Comparison of ENCODE assay signal across 22 cellular contexts in genomic region chr5:134020188-134020587, GRCh38. TPM values are rescaled to one million over a fixed set of nuclear protein-coding genes. Genes with fewer than 3 reads are reported as not detected.
DNase-seq lines count a peak whose midpoint lies in the region; ATAC-seq and TF ChIP-seq lines count a peak whose summit lies in the region.
"Had no signal": no experiment of that assay in that cellular context is flagged by ENCODE, and none has a peak within 500 bp of the region (broad histone marks: within the 10 kb centered on the region; RNA-seq: fewer than 3 reads in every experiment).

No MANE protein-coding gene starts in this region.

- H3K4me1 ChIP-seq in colonic mucosa (no peaks in the 10 kb centered on the region), mucosa of descending colon (ENCODE audit: low read depth) (peaks cover 30% of the 10 kb centered on the region), stomach (peaks cover 11 to 26% (median 17%) of the 10 kb centered on the region in 4 donors)
- H3K4me1 ChIP-seq: thyroid gland had no signal

- H3K27ac Mint-ChIP-seq in T-helper 17 cell = no peak overlapping the region
- H3K27ac Mint-ChIP-seq: activated CD8-positive, alpha-beta T cell treated with anti-CD3 and anti-CD28 coated beads for 36 hours had no signal

- H3K4me1 Mint-ChIP-seq in T-helper 17 cell = no peaks in the 10 kb centered on the region

- peaks cover 10% of the 10 kb centered on the region for H3K27me3 Mint-ChIP-seq in T-helper 17 cell
- H3K27me3 Mint-ChIP-seq: activated CD8-positive, alpha-beta T cell treated with anti-CD3 and anti-CD28 coated beads for 36 hours had no signal

- no peak overlapping the region for H3K4me3 Mint-ChIP-seq in T-helper 17 cell
- H3K4me3 Mint-ChIP-seq: activated CD8-positive, alpha-beta T cell treated with anti-CD3 and anti-CD28 coated beads for 36 hours had no signal

- H3K9ac ChIP-seq in colonic mucosa (ENCODE audit: low read depth in 2 of 2, low read length in 2 of 2) = peak overlapping the region in 1 of 2 donors; percentile 82

- H3K27me3 ChIP-seq in colonic mucosa = no peaks in the 10 kb centered on the region
- no peaks in the 10 kb centered on the region for H3K27me3 ChIP-seq in stomach
- H3K27me3 ChIP-seq: right atrium auricular region, thyroid gland had no signal

- TF ChIP-seq POLR2A in stomach (IDR thresholded peaks at IDR 0.05) = no peak

- H3K4me3 ChIP-seq in colonic mucosa = no peak overlapping the region
- H3K4me3 ChIP-seq in mucosa of descending colon = no peak overlapping the region
- H3K4me3 ChIP-seq in stomach = no peak overlapping the region
- H3K4me3 ChIP-seq: right atrium auricular region, thyroid gland had no signal

- intact Hi-C loops in colonic mucosa (cut with DNase I) = no loop called here
- intact Hi-C loops in mucosa of descending colon (cut with DNase I, micrococcal nuclease) = no loop called here
- intact Hi-C loops in stomach (cut with DNase I; ENCODE audit: low total_unique reads) = no loop called here

- peak; percentile 59 for ATAC-seq in mucosa of descending colon
- ATAC-seq in T-helper 17 cell = no peak
- ATAC-seq: activated CD8-positive, alpha-beta T cell treated with anti-CD3 and anti-CD28 coated beads for 36 hours had no signal

- peaks cover 1% of the 10 kb centered on the region for H3K36me3 Mint-ChIP-seq in T-helper 17 cell (ENCODE audit: low read depth)

- WGBS in stomach, 5 donors = 15 to 37% (median 19%) methylated on average over 4 of the region's 4 CpGs

- no peak for TF ChIP-seq EP300 in stomach (IDR thresholded peaks at IDR 0.05)

- peak overlapping the region; percentile 79 for H3K27ac ChIP-seq in colonic mucosa
- H3K27ac ChIP-seq in stomach = peak overlapping the region; percentile 76 to 89 (median 79)
- H3K27ac ChIP-seq: neutrophil, right atrium auricular region, thyroid gland had no signal

- no peaks in the 10 kb centered on the region for H3K9me3 ChIP-seq in colonic mucosa
- H3K9me3 ChIP-seq in mucosa of descending colon = no peaks in the 10 kb centered on the region
- H3K9me3 ChIP-seq in stomach = no peaks in the 10 kb centered on the region
- H3K9me3 ChIP-seq in T-helper 17 cell (ENCODE audit: control insufficient read depth, low read length, poor library complexity, severe bottlenecking) = no peaks in the 10 kb centered on the region
- H3K9me3 ChIP-seq: neutrophil, right atrium auricular region, thyroid gland had no signal

- DNase-seq in LoVo (ENCODE audit: low spot score) (peak; percentile 59), colonic mucosa (peak; percentile 75), mucosa of descending colon (peak; percentile 57 to 72 (median 68)), stomach (peak; percentile 78), HCEC 1CT (no peak), NCI-H345 (lab: John Stamatoyannopoulos, UW) (no peak), T-helper 17 cell (no peak)
- no peak for DNase-seq in NK-92 treated with Interleukin-12 subunit alpha and Interleukin-12 subunit beta, amount 100 ng/mL, for 24 hours (lab: John Stamatoyannopoulos, UW)
- DNase-seq: activated CD8-positive, alpha-beta T cell treated with anti-CD3 and anti-CD28 coated beads for 36 hours; activated naive CD4-positive, alpha-beta T cell treated with Interleukin-2 at 50 U/mL for 16 hours; activated T-cell treated with anti-CD3 and anti-CD28 coated beads, Interleukin-2, amount 50 U/mL, for 1 hour; anterior cingulate cortex; COR-L47; effector memory CD4-positive, alpha-beta T cell; mesendoderm; NCI-H1048; NCI-H510A treated with DMSO at 0.1 percent for 48 hours; SHP77; T-helper 2 cell; thyroid gland had no signal

- H3K36me3 ChIP-seq in colonic mucosa = no peaks in the 10 kb centered on the region
- no peaks in the 10 kb centered on the region for H3K36me3 ChIP-seq in mucosa of descending colon (ENCODE audit: low read depth)
- no peaks in the 10 kb centered on the region for H3K36me3 ChIP-seq in stomach
- H3K36me3 ChIP-seq: neutrophil, right atrium auricular region, thyroid gland had no signal

- TF ChIP-seq CTCF in colonic mucosa (IDR thresholded peaks at IDR 0.05) = no peak
- TF ChIP-seq CTCF in mucosa of descending colon (IDR thresholded peaks at IDR 0.05) = no peak
- no peak for TF ChIP-seq CTCF in stomach (IDR thresholded peaks at IDR 0.05)

RNA-seq across cellular contexts. Expression of gene VDAC1, which starts 15.4 kb away (rescaled TPM):
- total RNA-seq in colonic mucosa (100 to 1,000 TPM; 297 to 306 TPM), mucosa of descending colon (100 to 1,000 TPM; 153 to 283 (median 246) TPM), stomach (100 to 1,000 TPM in 3 of 5 donors, 10 to 100 TPM in 2; 55.8 to 307 (median 125) TPM), T-helper 17 cell (10 to 100 TPM; 58.1 to 71.4 TPM)
- polyA plus RNA-seq in stomach = 100 to 1,000 TPM; 134 to 267 (median 183) TPM

RNA-seq across cellular contexts. Expression of gene C5orf15, which starts 51.8 kb away (rescaled TPM):
- 10 to 100 TPM; 21.1 to 31.9 TPM for total RNA-seq in colonic mucosa
- total RNA-seq in mucosa of descending colon = 10 to 100 TPM; 24.5 to 38.3 (median 26.8) TPM
- 10 to 100 TPM in 4 of 5 donors, 1 to 10 TPM in 1; 2.9 to 77.8 (median 31.2) TPM for total RNA-seq in stomach
- 10 to 100 TPM; 16.9 to 18.2 (median 17.7) TPM for polyA plus RNA-seq in stomach
- total RNA-seq in T-helper 17 cell = 10 to 100 TPM; 12.1 to 13.5 TPM

Comparison
In these comparisons a context has a peak if more than half of its experiments do, and no peak if none do; other contexts are left out.
1. DNase-seq: peak in LoVo (single experiment), colonic mucosa (single experiment), mucosa of descending colon (3 of 3) and stomach (single experiment); none in HCEC 1CT (single experiment), NCI-H345 (single experiment), T-helper 17 cell (0 of 3) and NK-92 treated with Interleukin-12 subunit alpha and Interleukin-12 subunit beta, amount 100 ng/mL, for 24 hours (single experiment).